Comparison of ENCODE assay signal across 35 cellular contexts in the genomic region with DNA sequence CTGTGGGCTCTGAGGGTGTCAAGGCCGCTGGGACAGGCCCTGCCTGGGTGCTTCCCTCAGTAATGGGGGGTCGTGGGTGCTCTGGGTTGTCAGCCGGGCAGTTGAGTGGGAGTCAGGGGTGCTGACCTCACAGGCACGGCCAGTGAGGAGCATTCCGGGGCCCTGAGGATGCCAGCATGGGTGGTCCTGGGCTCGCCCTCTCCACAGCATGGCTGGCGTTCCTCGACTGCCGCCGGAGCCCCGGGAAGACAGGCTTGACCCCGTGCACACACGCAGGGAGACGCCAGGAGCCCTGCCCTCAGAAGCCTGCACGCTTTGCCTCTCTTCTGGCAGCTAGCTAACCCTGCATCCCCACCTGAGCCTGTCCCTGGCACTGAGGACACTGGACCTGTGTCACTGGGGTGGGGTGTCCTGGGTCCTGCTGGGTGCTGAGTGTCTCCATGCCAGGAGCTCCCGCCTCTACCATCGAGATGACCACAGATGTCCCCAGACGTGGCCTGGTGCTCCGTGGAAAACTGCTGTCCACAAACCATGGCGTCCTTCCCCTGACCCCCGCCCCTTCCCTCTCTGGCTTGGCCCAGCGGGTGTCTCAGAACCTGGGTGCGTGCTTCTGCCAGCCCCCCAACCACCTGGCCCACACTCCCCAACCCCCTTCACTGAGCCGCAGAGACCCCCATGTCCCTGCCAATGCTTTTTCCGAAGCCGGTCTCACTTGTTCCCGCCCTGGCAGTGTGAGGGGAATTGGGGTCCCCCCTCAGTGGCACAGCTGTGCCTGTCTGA.
"Had no signal": no experiment of that assay in that cellular context is flagged by ENCODE, and none has a peak within 500 bp of the region (broad histone marks: within the 10 kb centered on the region; RNA-seq: fewer than 3 reads in every experiment).

No MANE protein-coding gene starts in this region.

- H3K27ac Mint-ChIP-seq: activated CD4-positive, alpha-beta T cell treated with anti-CD3 and anti-CD28 coated beads, Interleukin-2, amount 10 ng/mL, durations not matched to agents 24 days and 14 days; activated CD8-positive, alpha-beta T cell treated with anti-CD3 and anti-CD28 coated beads for 36 hours; activated naive CD4-positive, alpha-beta T cell treated with anti-CD3 and anti-CD28 coated beads for 36 hours; activated naive CD4-positive, alpha-beta T cell treated with anti-CD3 and anti-CD28 coated beads, Interleukin-2, amount 50 U/mL, for 72 hours; activated T-cell treated with anti-CD3 and anti-CD28 coated beads, Interleukin-2, amount 50 U/mL, for 24 hours had no signal

- FAIRE-seq: astrocyte had no signal

- H3K9me3 ChIP-seq: adrenal gland, body of pancreas, breast epithelium, Peyer's patch had no signal

- H3K9me3 Mint-ChIP-seq: activated CD8-positive, alpha-beta T cell treated with anti-CD3 and anti-CD28 coated beads for 36 hours; activated naive CD4-positive, alpha-beta T cell treated with anti-CD3 and anti-CD28 coated beads for 36 hours; activated naive CD4-positive, alpha-beta T cell treated with anti-CD3 and anti-CD28 coated beads, Interleukin-2, amount 50 U/mL, for 72 hours; activated T-cell treated with anti-CD3 and anti-CD28 coated beads, Interleukin-2, amount 50 U/mL, for 24 hours had no signal

- H3K36me3 ChIP-seq: breast epithelium had no signal

- DNase-seq: activated CD4-positive, alpha-beta T cell treated with anti-CD3 and anti-CD28 coated beads, Interleukin-2, amount 10 ng/mL, durations not matched to agents 24 days and 14 days; activated CD4-positive, alpha-beta T cell treated with anti-CD3 and anti-CD28 coated beads, Interleukin-2, amount 50 U/mL, for 4 hours; activated CD4-positive, CD25-positive, alpha-beta regulatory T cell; activated CD8-positive, alpha-beta T cell treated with anti-CD3 and anti-CD28 coated beads for 36 hours; activated gamma-delta T cell treated with Interleukin-2 at 50 U/mL for 16 hours; activated naive CD4-positive, alpha-beta T cell treated with anti-CD3 and anti-CD28 coated beads for 36 hours; activated T-cell treated with anti-CD3 and anti-CD28 coated beads, Interleukin-2, amount 50 U/mL, for 24 hours; adrenal gland; body of pancreas; caudate nucleus; cerebellar nuclear complex; Karpas-422; KBM-7; NCI-H1105; NCI-H1417 treated with DMSO at 0.1 percent for 48 hours; NCI-H187 treated with DMSO at 0.1 percent for 48 hours; NCI-H2081 treated with DMSO at 0.1 percent for 48 hours; NCI-H226; NCI-H446 treated with DMSO at 0.1 percent for 48 hours; NCI-H524; NCI-H69; NCI-H82; NK-92 treated with Interleukin-12 subunit alpha and Interleukin-12 subunit beta, amount 100 ng/mL, for 24 hours; PC-3; Peyer's patch; Right ventricle myocardium superior; SW 1271; T-helper 1 cell; T-helper 2 cell; T-helper 9 cell had no signal

- H3K4me1 ChIP-seq: Peyer's patch had no signal

- ATAC-seq: activated CD8-positive, alpha-beta T cell treated with anti-CD3 and anti-CD28 coated beads for 36 hours; activated naive CD4-positive, alpha-beta T cell treated with anti-CD3 and anti-CD28 coated beads, Interleukin-2, amount 50 U/mL, for 72 hours; body of pancreas; PC-3 had no signal

- H3K4me3 ChIP-seq: adrenal gland, body of pancreas, breast epithelium, Peyer's patch had no signal

- H3K27me3 ChIP-seq: adrenal gland, body of pancreas, breast epithelium, Peyer's patch had no signal

- H3K27ac ChIP-seq: body of pancreas, Peyer's patch, RWPE1, VCaP had no signal

- H3K4me3 Mint-ChIP-seq: activated CD4-positive, alpha-beta T cell treated with anti-CD3 and anti-CD28 coated beads, Interleukin-2, amount 10 ng/mL, durations not matched to agents 24 days and 14 days; activated CD8-positive, alpha-beta T cell treated with anti-CD3 and anti-CD28 coated beads for 36 hours; activated naive CD4-positive, alpha-beta T cell treated with anti-CD3 and anti-CD28 coated beads for 36 hours; activated T-cell treated with anti-CD3 and anti-CD28 coated beads, Interleukin-2, amount 50 U/mL, for 24 hours had no signal
